Comparison of ENCODE assay signal across 22 cellular contexts in the genomic region with DNA sequence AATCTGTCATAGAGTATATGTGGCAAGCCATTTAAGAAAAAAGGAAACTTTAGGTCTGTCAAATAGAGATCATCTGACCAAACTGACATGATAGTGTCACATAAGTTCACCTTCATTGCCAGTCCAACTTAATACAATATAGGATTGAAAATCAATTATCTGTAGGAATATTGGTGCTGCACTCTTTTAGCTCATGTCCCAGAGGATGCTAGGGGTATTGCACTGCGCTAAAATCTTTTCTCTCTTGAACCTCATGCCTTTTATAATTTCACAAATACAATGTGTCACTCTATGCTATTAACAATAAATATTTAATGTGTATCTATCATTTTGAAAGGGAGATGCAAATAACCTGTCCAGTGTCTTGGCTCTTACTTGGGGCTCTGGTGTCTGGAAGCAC.
A peak's percentile ranks its signal among the peaks of the same experiment; 100 is the strongest.
DNase-seq lines count a peak whose midpoint lies in the region; ATAC-seq and TF ChIP-seq lines count a peak whose summit lies in the region.
"Had no signal": no experiment of that assay in that cellular context is flagged by ENCODE, and none has a peak within 500 bp of the region (broad histone marks: within the 10 kb centered on the region; RNA-seq: fewer than 3 reads in every experiment).

No MANE protein-coding gene starts in this region.

- H3F3A ChIP-seq in SK-N-SH (replicated peaks; ENCODE audit: insufficient read depth): no peaks in the 10 kb centered on the region

- POLR2A ChIA-PET in SK-N-SH (lab: Yijun Ruan, JAX): no interaction called here
- POLR2A ChIA-PET in RWPE1 (lab: Yijun Ruan, JAX; ENCODE audit: low non-redundant PET): no interaction called here

- no peaks in the 10 kb centered on the region for H3K36me3 ChIP-seq in SK-N-SH (replicated peaks in 1 of 2; ENCODE audit: control insufficient read depth in 1 of 2, insufficient read depth in 2 of 2, low read length in 1 of 2)
- H3K36me3 ChIP-seq: colonic mucosa, tibial artery had no signal

- H3K79me2 ChIP-seq in SK-N-SH (ENCODE audit: insufficient read depth): no peaks in the 10 kb centered on the region

- H3K36me3 Mint-ChIP-seq in type B pancreatic cell: no peaks in the 10 kb centered on the region
- no peaks in the 10 kb centered on the region for H3K36me3 Mint-ChIP-seq in activated CD8-positive, alpha-beta memory T cell treated with anti-CD3 and anti-CD28 coated beads, Interleukin-2, amount 10 ng/mL, durations not matched to agents 7 days and 5 days
- H3K36me3 Mint-ChIP-seq: memory B cell; stimulated activated memory B cell treated with anti-CD40 and anti-IgM and Interleukin-4, amounts not matched to agents 10 μg/mL and 1 μg/mL and 100 μg/mL, for 72 hours had no signal

- WGBS in SK-N-SH (ENCODE audit: low lambda C conversion rate): 52% methylated on average over 1 of the region's 1 CpG

- no peaks in the 10 kb centered on the region for H3K9me2 ChIP-seq in SK-N-SH

- H3K9me3 ChIP-seq in SK-N-SH: no peaks in the 10 kb centered on the region
- H3K9me3 ChIP-seq: colonic mucosa, tibial artery had no signal

- no peak overlapping the region for H3K27ac ChIP-seq in SK-N-SH (ENCODE audit: low read depth in 2 of 2, low read length in 1 of 2)
- H3K27ac ChIP-seq in RWPE1: no peak overlapping the region
- H3K27ac ChIP-seq: 22Rv1, C4-2B, colonic mucosa, tibial artery had no signal

- H3K27me3 Mint-ChIP-seq in type B pancreatic cell: peaks cover 4% of the 10 kb centered on the region
- H3K27me3 Mint-ChIP-seq in activated CD8-positive, alpha-beta memory T cell treated with anti-CD3 and anti-CD28 coated beads, Interleukin-2, amount 10 ng/mL, durations not matched to agents 7 days and 5 days: peaks cover 39% of the 10 kb centered on the region

- no peaks in the 10 kb centered on the region for H3K9me3 Mint-ChIP-seq in type B pancreatic cell
- no peaks in the 10 kb centered on the region for H3K9me3 Mint-ChIP-seq in activated CD8-positive, alpha-beta memory T cell treated with anti-CD3 and anti-CD28 coated beads, Interleukin-2, amount 10 ng/mL, durations not matched to agents 7 days and 5 days (ENCODE audit: low read depth)
- H3K9me3 Mint-ChIP-seq: memory B cell had no signal

- H4K20me1 ChIP-seq in SK-N-SH (ENCODE audit: insufficient read depth): no peaks in the 10 kb centered on the region

- no peak overlapping the region for H3K4me3 Mint-ChIP-seq in type B pancreatic cell
- H3K4me3 Mint-ChIP-seq in activated CD8-positive, alpha-beta memory T cell treated with anti-CD3 and anti-CD28 coated beads, Interleukin-2, amount 10 ng/mL, durations not matched to agents 7 days and 5 days: no peak overlapping the region
- H3K4me3 Mint-ChIP-seq: memory B cell; stimulated activated memory B cell treated with anti-CD40 and anti-IgM and Interleukin-4, amounts not matched to agents 10 μg/mL and 1 μg/mL and 100 μg/mL, for 72 hours had no signal

- H3K4me1 Mint-ChIP-seq in type B pancreatic cell (ENCODE audit: unreplicated experiment): no peaks in the 10 kb centered on the region
- H3K4me1 Mint-ChIP-seq in activated CD8-positive, alpha-beta memory T cell treated with anti-CD3 and anti-CD28 coated beads, Interleukin-2, amount 10 ng/mL, durations not matched to agents 7 days and 5 days: no peaks in the 10 kb centered on the region

- no peak for TF ChIP-seq RAD21 in SK-N-SH (IDR thresholded peaks at IDR 0.05; ENCODE audit: low read length)

- H3K4me1 ChIP-seq in SK-N-SH (ENCODE audit: control insufficient read depth in 1 of 2, insufficient read depth in 2 of 2, low read depth in 1 of 2, low read length in 1 of 2): no peaks in the 10 kb centered on the region
- H3K4me1 ChIP-seq: colonic mucosa, tibial artery had no signal

- H3K4me3 ChIP-seq in SK-N-SH (ENCODE audit: low read depth in 2 of 2, low read length in 1 of 2): no peak overlapping the region
- H3K4me3 ChIP-seq in fibroblast of villous mesenchyme (ENCODE audit: low read depth, low read length): no peak overlapping the region
- H3K4me3 ChIP-seq: colonic mucosa, tibial artery had no signal

- H3K27me3 ChIP-seq in SK-N-SH (ENCODE audit: insufficient read depth): no peaks in the 10 kb centered on the region
- H3K27me3 ChIP-seq: colonic mucosa had no signal

- H3K4me2 ChIP-seq in SK-N-SH: no peak overlapping the region

- no peak for ATAC-seq in SK-N-SH treated with all-trans-retinoic acid at 6 μM for 48 hours
- ATAC-seq in activated CD8-positive, alpha-beta memory T cell treated with anti-CD3 and anti-CD28 coated beads, Interleukin-2, amount 10 ng/mL, durations not matched to agents 7 days and 5 days: no peak
- ATAC-seq: stimulated activated memory B cell treated with anti-CD40 and anti-IgM and Interleukin-4, amounts not matched to agents 10 μg/mL and 1 μg/mL and 100 μg/mL, for 72 hours had no signal

- H2AFZ ChIP-seq in SK-N-SH (ENCODE audit: low read depth): no peak overlapping the region

- no peak for TF ChIP-seq EP300 in SK-N-SH (IDR thresholded peaks at IDR 0.05; ENCODE audit: borderline replicate concordance in 1 of 2, low read depth in 1 of 2, low read length in 1 of 2)

- DNase-seq in SK-N-SH (no peak), RWPE1 (ENCODE audit: low spot score) (no peak), fibroblast of villous mesenchyme (ENCODE audit: low read depth) (no peak), type B pancreatic cell (ENCODE audit: extremely low spot score, unreplicated experiment) (no peak), midbrain (lab: John Stamatoyannopoulos, UW) (no peak), NCI-H146 treated with DMSO at 0.1 percent for 48 hours (lab: John Stamatoyannopoulos, UW; ENCODE audit: unreplicated experiment) (no peak)
- DNase-seq in activated CD8-positive, alpha-beta memory T cell treated with anti-CD3 and anti-CD28 coated beads, Interleukin-2, amount 10 ng/mL, durations not matched to agents 7 days and 5 days: no peak
- DNase-seq: activated CD4-positive, CD25-positive, alpha-beta regulatory T cell treated with anti-CD3 and anti-CD28 coated beads, Interleukin-2, amount 50 U/mL, for 72 hours; activated CD8-positive, alpha-beta memory T cell treated with anti-CD3 and anti-CD28 coated beads, Interleukin-2, amount 50 U/mL, for 4 hours; activated gamma-delta T cell treated with Interleukin-2 at 50 U/mL for 16 hours; colonic mucosa; DMS53; NCI-H1694 treated with DMSO at 0.1 percent for 48 hours; retina; SHP77; T-helper 2 cell; tibial artery had no signal

- H3K9ac ChIP-seq in SK-N-SH: no peak overlapping the region

- no peak overlapping the region for H3K27ac Mint-ChIP-seq in type B pancreatic cell
- no peak overlapping the region for H3K27ac Mint-ChIP-seq in activated CD8-positive, alpha-beta memory T cell treated with anti-CD3 and anti-CD28 coated beads, Interleukin-2, amount 10 ng/mL, durations not matched to agents 7 days and 5 days
- H3K27ac Mint-ChIP-seq: memory B cell; stimulated activated memory B cell treated with anti-CD40 and anti-IgM and Interleukin-4, amounts not matched to agents 10 μg/mL and 1 μg/mL and 100 μg/mL, for 72 hours had no signal

- CTCF ChIA-PET in SK-N-SH (lab: Yijun Ruan, JAX) (interaction anchor here (1.0 to 1.5 kb wide), 2 partner anchors 9 to 20 kb away, joined by 3 to 4 read pairs; no protein-coding TSS in a partner anchor), RWPE1 (lab: Yijun Ruan, JAX) (no interaction called here)
- CTCF ChIA-PET in activated CD8-positive, alpha-beta memory T cell treated with anti-CD3 and anti-CD28 coated beads, Interleukin-2, amount 10 ng/mL, durations not matched to agents 7 days and 5 days (lab: Charles Lee): no interaction called here

- TF ChIP-seq CTCF in SK-N-SH (IDR thresholded peaks at IDR 0.05): peak; percentile 28; the same call in 1 of the 2 replicates
- TF ChIP-seq CTCF in RWPE1 (conservative IDR thresholded peaks at IDR 0.05; ENCODE audit: low read depth): peak; percentile 25
- peak; percentile 23 for TF ChIP-seq CTCF in fibroblast of villous mesenchyme (IDR thresholded peaks at IDR 0.05; ENCODE audit: insufficient read depth, low read depth, low read length)
- TF ChIP-seq CTCF in type B pancreatic cell (conservative IDR thresholded peaks at IDR 0.05): peak; percentile 66

TF ChIP-seq in SK-N-SH, 30 proteins besides CTCF, POLR2A, EP300 and RAD21 (continues in another document):
- no peak for TF ChIP-seq TEAD4 (IDR thresholded peaks at IDR 0.05; ENCODE audit: borderline replicate concordance, insufficient read depth)
- no peak for TF ChIP-seq NFIC (IDR thresholded peaks at IDR 0.05; ENCODE audit: borderline replicate concordance)
- TF ChIP-seq SMC3 (IDR thresholded peaks at IDR 0.05; ENCODE audit: low read depth, low read length): no peak
- no peak for TF ChIP-seq USF1 (IDR thresholded peaks at IDR 0.05; ENCODE audit: borderline replicate concordance, low read depth)
- no peak for TF ChIP-seq RFX5 (IDR thresholded peaks at IDR 0.05; ENCODE audit: low read length)
- TF ChIP-seq MEF2A (IDR thresholded peaks at IDR 0.05; ENCODE audit: borderline replicate concordance, low read depth): no peak
- TF ChIP-seq RCOR1 (IDR thresholded peaks at IDR 0.05; ENCODE audit: low read length): no peak

TF ChIP-seq in SK-N-SH treated with all-trans-retinoic acid at 6 μM for 48 hours, 23 proteins besides CTCF, POLR2A, EP300 and RAD21 (continues in another document):
- TF ChIP-seq ZNF70 (CRISPR knock-in tag; IDR thresholded peaks at IDR 0.05) (no peak), BACH2 (CRISPR knock-in tag; IDR thresholded peaks at IDR 0.05; ENCODE audit: borderline replicate concordance) (no peak), CREB5 (CRISPR knock-in tag; IDR thresholded peaks at IDR 0.05; ENCODE audit: low read depth) (no peak), ZFP3 (CRISPR knock-in tag; IDR thresholded peaks at IDR 0.05) (no peak)
